Comparison of ENCODE assay signal across 3 cellular contexts in genomic region chr6:157424491-157425020, GRCh38.
TF ChIP-seq lines count a peak whose summit lies in the region.

No MANE protein-coding gene starts in this region.

TF ChIP-seq in HCT116, 20 proteins besides CTCF, POLR2A, EP300 and RAD21:
- TF ChIP-seq JUND (IDR thresholded peaks at IDR 0.05): no peak
- no peak for TF ChIP-seq SIN3A (IDR thresholded peaks at IDR 0.05; ENCODE audit: low read depth)
- peak; percentile 45; the same call in 1 of the 2 replicates for TF ChIP-seq EGR1 (IDR thresholded peaks at IDR 0.05; ENCODE audit: low read depth)
TF ChIP-seq in HCT116: peak in this region for 1.

TF ChIP-seq in HepG2, 621 proteins besides CTCF, POLR2A, EP300 and RAD21 (continues in another document):
- TF ChIP-seq HCFC1 (IDR thresholded peaks at IDR 0.05; ENCODE audit: low read depth, low read length): no peak
- 0 out of 2 replicates have a peak, but pooled peaks have one; percentile 22 for TF ChIP-seq ZNF121 (CRISPR knock-in tag; IDR thresholded peaks at IDR 0.05)
- TF ChIP-seq KLF11 (CRISPR knock-in tag; IDR thresholded peaks at IDR 0.05): no peak
- TF ChIP-seq ZBTB7B (CRISPR knock-in tag; IDR thresholded peaks at IDR 0.05): peak; percentile 60; the same call in 1 of the 2 replicates
- TF ChIP-seq GFI1 (CRISPR knock-in tag; IDR thresholded peaks at IDR 0.05; ENCODE audit: borderline replicate concordance): peak; percentile 99
- peak; percentile 44; the same call in 1 of the 2 replicates for TF ChIP-seq ZNF746 (CRISPR knock-in tag; IDR thresholded peaks at IDR 0.05)
- TF ChIP-seq ZNF776 (CRISPR knock-in tag; IDR thresholded peaks at IDR 0.05): no peak
- TF ChIP-seq, protein P1, sequence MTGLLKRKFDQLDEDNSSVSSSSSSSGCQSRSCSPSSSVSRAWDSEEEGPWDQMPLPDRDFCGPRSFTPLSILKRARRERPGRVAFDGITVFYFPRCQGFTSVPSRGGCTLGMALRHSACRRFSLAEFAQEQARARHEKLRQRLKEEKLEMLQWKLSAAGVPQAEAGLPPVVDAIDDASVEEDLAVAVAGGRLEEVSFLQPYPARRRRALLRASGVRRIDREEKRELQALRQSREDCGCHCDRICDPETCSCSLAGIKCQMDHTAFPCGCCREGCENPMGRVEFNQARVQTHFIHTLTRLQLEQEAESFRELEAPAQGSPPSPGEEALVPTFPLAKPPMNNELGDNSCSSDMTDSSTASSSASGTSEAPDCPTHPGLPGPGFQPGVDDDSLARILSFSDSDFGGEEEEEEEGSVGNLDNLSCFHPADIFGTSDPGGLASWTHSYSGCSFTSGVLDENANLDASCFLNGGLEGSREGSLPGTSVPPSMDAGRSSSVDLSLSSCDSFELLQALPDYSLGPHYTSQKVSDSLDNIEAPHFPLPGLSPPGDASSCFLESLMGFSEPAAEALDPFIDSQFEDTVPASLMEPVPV (CRISPR knock-in tag; IDR thresholded peaks at IDR 0.05): no peak
- 0 out of 2 replicates have a peak, but pooled peaks have one; percentile 17 for TF ChIP-seq SMAD3 (CRISPR knock-in tag; IDR thresholded peaks at IDR 0.05)
- TF ChIP-seq, protein P2, sequence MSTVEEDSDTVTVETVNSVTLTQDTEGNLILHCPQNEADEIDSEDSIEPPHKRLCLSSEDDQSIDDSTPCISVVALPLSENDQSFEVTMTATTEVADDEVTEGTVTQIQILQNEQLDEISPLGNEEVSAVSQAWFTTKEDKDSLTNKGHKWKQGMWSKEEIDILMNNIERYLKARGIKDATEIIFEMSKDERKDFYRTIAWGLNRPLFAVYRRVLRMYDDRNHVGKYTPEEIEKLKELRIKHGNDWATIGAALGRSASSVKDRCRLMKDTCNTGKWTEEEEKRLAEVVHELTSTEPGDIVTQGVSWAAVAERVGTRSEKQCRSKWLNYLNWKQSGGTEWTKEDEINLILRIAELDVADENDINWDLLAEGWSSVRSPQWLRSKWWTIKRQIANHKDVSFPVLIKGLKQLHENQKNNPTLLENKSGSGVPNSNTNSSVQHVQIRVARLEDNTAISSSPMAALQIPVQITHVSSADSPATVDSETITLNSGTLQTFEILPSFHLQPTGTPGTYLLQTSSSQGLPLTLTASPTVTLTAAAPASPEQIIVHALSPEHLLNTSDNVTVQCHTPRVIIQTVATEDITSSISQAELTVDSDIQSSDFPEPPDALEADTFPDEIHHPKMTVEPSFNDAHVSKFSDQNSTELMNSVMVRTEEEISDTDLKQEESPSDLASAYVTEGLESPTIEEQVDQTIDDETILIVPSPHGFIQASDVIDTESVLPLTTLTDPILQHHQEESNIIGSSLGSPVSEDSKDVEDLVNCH (CRISPR knock-in tag; IDR thresholded peaks at IDR 0.05): no peak
- TF ChIP-seq ZNF878 (CRISPR knock-in tag; IDR thresholded peaks at IDR 0.05): no peak
- TF ChIP-seq HNF4G (IDR thresholded peaks at IDR 0.05; ENCODE audit: borderline replicate concordance, low read depth, low read length): peak; percentile 35; the same call in 1 of the 2 replicates
- no peak for TF ChIP-seq HNF4G (CRISPR knock-in tag; IDR thresholded peaks at IDR 0.05; ENCODE audit: borderline replicate concordance, low read depth)
- no peak for TF ChIP-seq SIX1 (CRISPR knock-in tag; IDR thresholded peaks at IDR 0.05; ENCODE audit: borderline replicate concordance)
- TF ChIP-seq PAWR (CRISPR knock-in tag; IDR thresholded peaks at IDR 0.05; ENCODE audit: borderline replicate concordance): no peak
- TF ChIP-seq HMG20A (CRISPR knock-in tag; IDR thresholded peaks at IDR 0.05; ENCODE audit: borderline replicate concordance): peak; percentile 72; the same call in 1 of the 2 replicates
- no peak for TF ChIP-seq ZC3H13 (CRISPR knock-in tag; IDR thresholded peaks at IDR 0.05)
- TF ChIP-seq GLI4 (CRISPR knock-in tag; IDR thresholded peaks at IDR 0.05; ENCODE audit: borderline replicate concordance): no peak
- TF ChIP-seq RXRA (CRISPR knock-in tag; IDR thresholded peaks at IDR 0.05): peak; percentile 25; the same call in 1 of the 2 replicates
- no peak for TF ChIP-seq KDM5B (CRISPR knock-in tag; IDR thresholded peaks at IDR 0.05; ENCODE audit: borderline replicate concordance)
- no peak for TF ChIP-seq IRX3 (CRISPR knock-in tag; IDR thresholded peaks at IDR 0.05; ENCODE audit: borderline replicate concordance, low read depth)
- TF ChIP-seq ARID4A (CRISPR knock-in tag; IDR thresholded peaks at IDR 0.05; ENCODE audit: borderline replicate concordance): peak; percentile 30; the same call in 1 of the 2 replicates
- no peak for TF ChIP-seq THAP8 (CRISPR knock-in tag; IDR thresholded peaks at IDR 0.05; ENCODE audit: borderline replicate concordance)

TF ChIP-seq in SK-N-SH, 30 proteins besides CTCF, POLR2A, EP300 and RAD21:
- no peak for TF ChIP-seq TCF12 (IDR thresholded peaks at IDR 0.05)
- TF ChIP-seq, protein P3, sequence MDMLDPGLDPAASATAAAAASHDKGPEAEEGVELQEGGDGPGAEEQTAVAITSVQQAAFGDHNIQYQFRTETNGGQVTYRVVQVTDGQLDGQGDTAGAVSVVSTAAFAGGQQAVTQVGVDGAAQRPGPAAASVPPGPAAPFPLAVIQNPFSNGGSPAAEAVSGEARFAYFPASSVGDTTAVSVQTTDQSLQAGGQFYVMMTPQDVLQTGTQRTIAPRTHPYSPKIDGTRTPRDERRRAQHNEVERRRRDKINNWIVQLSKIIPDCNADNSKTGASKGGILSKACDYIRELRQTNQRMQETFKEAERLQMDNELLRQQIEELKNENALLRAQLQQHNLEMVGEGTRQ (IDR thresholded peaks at IDR 0.05; ENCODE audit: borderline replicate concordance, low read depth, low read length): no peak
- no peak for TF ChIP-seq GATA2 (CRISPR knock-in tag; IDR thresholded peaks at IDR 0.05)
- TF ChIP-seq, protein P4, sequence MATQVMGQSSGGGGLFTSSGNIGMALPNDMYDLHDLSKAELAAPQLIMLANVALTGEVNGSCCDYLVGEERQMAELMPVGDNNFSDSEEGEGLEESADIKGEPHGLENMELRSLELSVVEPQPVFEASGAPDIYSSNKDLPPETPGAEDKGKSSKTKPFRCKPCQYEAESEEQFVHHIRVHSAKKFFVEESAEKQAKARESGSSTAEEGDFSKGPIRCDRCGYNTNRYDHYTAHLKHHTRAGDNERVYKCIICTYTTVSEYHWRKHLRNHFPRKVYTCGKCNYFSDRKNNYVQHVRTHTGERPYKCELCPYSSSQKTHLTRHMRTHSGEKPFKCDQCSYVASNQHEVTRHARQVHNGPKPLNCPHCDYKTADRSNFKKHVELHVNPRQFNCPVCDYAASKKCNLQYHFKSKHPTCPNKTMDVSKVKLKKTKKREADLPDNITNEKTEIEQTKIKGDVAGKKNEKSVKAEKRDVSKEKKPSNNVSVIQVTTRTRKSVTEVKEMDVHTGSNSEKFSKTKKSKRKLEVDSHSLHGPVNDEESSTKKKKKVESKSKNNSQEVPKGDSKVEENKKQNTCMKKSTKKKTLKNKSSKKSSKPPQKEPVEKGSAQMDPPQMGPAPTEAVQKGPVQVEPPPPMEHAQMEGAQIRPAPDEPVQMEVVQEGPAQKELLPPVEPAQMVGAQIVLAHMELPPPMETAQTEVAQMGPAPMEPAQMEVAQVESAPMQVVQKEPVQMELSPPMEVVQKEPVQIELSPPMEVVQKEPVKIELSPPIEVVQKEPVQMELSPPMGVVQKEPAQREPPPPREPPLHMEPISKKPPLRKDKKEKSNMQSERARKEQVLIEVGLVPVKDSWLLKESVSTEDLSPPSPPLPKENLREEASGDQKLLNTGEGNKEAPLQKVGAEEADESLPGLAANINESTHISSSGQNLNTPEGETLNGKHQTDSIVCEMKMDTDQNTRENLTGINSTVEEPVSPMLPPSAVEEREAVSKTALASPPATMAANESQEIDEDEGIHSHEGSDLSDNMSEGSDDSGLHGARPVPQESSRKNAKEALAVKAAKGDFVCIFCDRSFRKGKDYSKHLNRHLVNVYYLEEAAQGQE (IDR thresholded peaks at IDR 0.05; ENCODE audit: low read depth, low read length): no peak
- no peak for TF ChIP-seq IRF3 (IDR thresholded peaks at IDR 0.05; ENCODE audit: low read depth, low read length)
- TF ChIP-seq, protein P5, sequence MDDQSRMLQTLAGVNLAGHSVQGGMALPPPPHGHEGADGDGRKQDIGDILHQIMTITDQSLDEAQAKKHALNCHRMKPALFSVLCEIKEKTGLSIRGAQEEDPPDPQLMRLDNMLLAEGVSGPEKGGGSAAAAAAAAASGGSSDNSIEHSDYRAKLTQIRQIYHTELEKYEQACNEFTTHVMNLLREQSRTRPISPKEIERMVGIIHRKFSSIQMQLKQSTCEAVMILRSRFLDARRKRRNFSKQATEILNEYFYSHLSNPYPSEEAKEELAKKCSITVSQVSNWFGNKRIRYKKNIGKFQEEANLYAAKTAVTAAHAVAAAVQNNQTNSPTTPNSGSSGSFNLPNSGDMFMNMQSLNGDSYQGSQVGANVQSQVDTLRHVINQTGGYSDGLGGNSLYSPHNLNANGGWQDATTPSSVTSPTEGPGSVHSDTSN (IDR thresholded peaks at IDR 0.05): no peak
- TF ChIP-seq YY1 (IDR thresholded peaks at IDR 0.05; ENCODE audit: low read depth): no peak
- TF ChIP-seq GABPA (IDR thresholded peaks at IDR 0.05; ENCODE audit: low read depth): no peak
- no peak for TF ChIP-seq FOSL2 (IDR thresholded peaks at IDR 0.05; ENCODE audit: borderline replicate concordance, low read depth)
- no peak for TF ChIP-seq RCOR1 (IDR thresholded peaks at IDR 0.05; ENCODE audit: low read length)
